ENCODE assay signal across 22 cellular contexts in the genomic region with DNA sequence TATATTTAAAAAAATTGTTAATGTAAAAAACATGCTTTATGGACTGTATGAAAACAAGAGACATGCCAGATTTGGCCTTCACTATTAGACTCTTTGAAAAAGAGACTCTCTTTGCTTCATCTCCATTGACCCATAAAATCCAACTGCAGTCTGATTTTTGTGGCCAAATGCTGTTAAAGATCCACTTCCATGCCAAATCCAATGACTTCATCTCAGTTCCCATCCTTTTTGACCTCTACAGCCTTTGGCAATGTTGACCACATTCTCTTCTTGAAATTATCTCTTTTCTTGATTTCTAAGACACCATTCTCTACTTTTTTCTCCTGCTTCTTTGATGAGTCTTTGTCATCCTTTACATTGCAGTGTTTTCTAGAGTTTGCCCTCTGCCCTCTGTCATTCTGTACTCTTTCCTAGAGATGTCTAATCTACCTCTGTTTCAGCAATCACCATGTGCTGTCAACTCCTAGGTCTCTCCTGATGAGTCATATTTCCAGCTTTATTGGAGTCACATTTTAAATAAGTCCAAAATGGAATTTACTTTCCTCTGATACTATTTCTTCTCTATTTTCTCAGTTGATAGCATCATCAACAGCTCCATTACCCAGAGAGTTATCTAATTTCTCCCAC. TPM values are rescaled to one million over a fixed set of nuclear protein-coding genes. Genes with fewer than 3 reads are reported as not detected.
"Had no signal": no experiment of that assay in that cellular context is flagged by ENCODE, and none has a peak within 500 bp of the region (broad histone marks: within the 10 kb centered on the region; RNA-seq: fewer than 3 reads in every experiment).

No MANE protein-coding gene starts in this region.

- H3K27me3 ChIP-seq: brain microvascular endothelial cell had no signal

- H3K27ac ChIP-seq: brain microvascular endothelial cell, dorsolateral prefrontal cortex, esophagus squamous epithelium, neutrophil, spleen, transverse colon had no signal

- H3K4me3 ChIP-seq: dorsolateral prefrontal cortex, esophagus squamous epithelium, spleen, transverse colon had no signal

- H3K9me3 ChIP-seq: neutrophil, transverse colon had no signal

- H3K4me1 ChIP-seq: spleen, transverse colon had no signal

- DNase-seq: activated CD4-positive, alpha-beta T cell treated with anti-CD3 and anti-CD28 coated beads for 1 hour; activated CD4-positive, alpha-beta T cell treated with anti-CD3 and anti-CD28 coated beads, Interleukin-2, amount 50 U/mL, for 48 hours; activated CD8-positive, alpha-beta memory T cell treated with anti-CD3 and anti-CD28 coated beads, Interleukin-2, amount 10 ng/mL, durations not matched to agents 7 days and 5 days; activated gamma-delta T cell; activated T-cell treated with anti-CD3 and anti-CD28 coated beads, Interleukin-2, amount 50 U/mL, for 24 hours; brain microvascular endothelial cell; dorsolateral prefrontal cortex; esophagus squamous epithelium; immature natural killer cell; left colon; naive thymus-derived CD4-positive, alpha-beta T cell; right cardiac atrium; spleen; stimulated activated CD4-positive, alpha-beta T cell treated with anti-CD3 and anti-CD28 coated beads, Interleukin-1b, Interleukin-23, amount 100 ng/mL, for 48 hours; stimulated activated naive B cell treated with anti-CD40 and anti-IgM and Interleukin-4, amounts not matched to agents 10 μg/mL and 1 μg/mL and 100 μg/mL, for 72 hours; SW 1271; transverse colon had no signal

- ATAC-seq: activated CD8-positive, alpha-beta memory T cell treated with anti-CD3 and anti-CD28 coated beads, Interleukin-2, amount 10 ng/mL, durations not matched to agents 7 days and 5 days; left colon; naive thymus-derived CD4-positive, alpha-beta T cell; right cardiac atrium; stimulated activated naive B cell treated with anti-CD40 and anti-IgM and Interleukin-4, amounts not matched to agents 10 μg/mL and 1 μg/mL and 100 μg/mL, for 72 hours had no signal

- H3K36me3 ChIP-seq: brain microvascular endothelial cell, esophagus squamous epithelium, neutrophil, spleen, transverse colon had no signal

RNA-seq across cellular contexts. Expression of gene TMPRSS12, which starts 2.4 kb away (rescaled TPM):
- total RNA-seq: activated CD8-positive, alpha-beta memory T cell treated with anti-CD3 and anti-CD28 coated beads, Interleukin-2, amount 10 ng/mL, durations not matched to agents 7 days and 5 days; chondrocyte; dorsolateral prefrontal cortex; esophagus squamous epithelium; left colon; lung microvascular endothelial cell; mononuclear cell; naive thymus-derived CD4-positive, alpha-beta T cell; right cardiac atrium; spleen; subcutaneous adipose tissue; transverse colon had no signal
- polyA plus RNA-seq: immature natural killer cell; naive thymus-derived CD4-positive, alpha-beta T cell; right cardiac atrium; spleen had no signal
